ENCODE assay signal across 6 cellular contexts in genomic region chr11:94494200-94494545, GRCh38. TPM values are rescaled to one million over a fixed set of nuclear protein-coding genes. Genes with fewer than 3 reads are reported as not detected.
A peak's percentile ranks its signal among the peaks of the same experiment; 100 is the strongest.
DNase-seq lines count a peak whose midpoint lies in the region; ATAC-seq lines count a peak whose summit lies in the region.

No MANE protein-coding gene starts in this region.

- H3K4me3 Mint-ChIP-seq in stimulated activated effector memory CD8-positive, alpha-beta T cell treated with anti-CD3 and anti-CD28 coated beads, Interleukin-12 subunit alpha, Interleukin-12 subunit beta, amount 100 ng/mL, for 72 hours = peak overlapping the region; percentile 94

- H3K27ac Mint-ChIP-seq in stimulated activated effector memory CD8-positive, alpha-beta T cell treated with anti-CD3 and anti-CD28 coated beads, Interleukin-12 subunit alpha, Interleukin-12 subunit beta, amount 100 ng/mL, for 72 hours = peak overlapping the region; percentile 99

- peaks cover 17% of the 10 kb centered on the region for H3K4me1 Mint-ChIP-seq in stimulated activated effector memory CD8-positive, alpha-beta T cell treated with anti-CD3 and anti-CD28 coated beads, Interleukin-12 subunit alpha, Interleukin-12 subunit beta, amount 100 ng/mL, for 72 hours

- H3K27ac ChIP-seq in esophagus (ENCODE audit: low read depth in 2 of 2, low read length in 1 of 2) = peak overlapping the region; percentile 90 to 91

- H3K36me3 Mint-ChIP-seq in stimulated activated effector memory CD8-positive, alpha-beta T cell treated with anti-CD3 and anti-CD28 coated beads, Interleukin-12 subunit alpha, Interleukin-12 subunit beta, amount 100 ng/mL, for 72 hours = peaks cover 49% of the 10 kb centered on the region

- no peaks in the 10 kb centered on the region for H3K27me3 ChIP-seq in esophagus (ENCODE audit: control insufficient read depth in 1 of 2, insufficient read depth in 2 of 2, low read length in 2 of 2)

- intact Hi-C loops in head of caudate nucleus (cut with DNase I) = no loop called here

- ATAC-seq in stimulated activated effector memory CD8-positive, alpha-beta T cell treated with anti-CD3 and anti-CD28 coated beads, Interleukin-12 subunit alpha, Interleukin-12 subunit beta, amount 100 ng/mL, for 72 hours = peak; percentile 80

- H3K9me3 ChIP-seq in esophagus (ENCODE audit: control insufficient read depth in 2 of 2, insufficient read depth in 1 of 2, low read depth in 1 of 2, low read length in 1 of 2) = no peaks in the 10 kb centered on the region

- peak; percentile 27 for DNase-seq in NCI-H146 (lab: John Stamatoyannopoulos, UW)
- DNase-seq in NCI-H146 treated with DMSO at 0.1 percent for 48 hours (lab: John Stamatoyannopoulos, UW; ENCODE audit: unreplicated experiment) = no peak
- DNase-seq in KG1 (lab: John Stamatoyannopoulos, UW) = peak; percentile 81
- no peak for DNase-seq in stimulated activated effector memory CD8-positive, alpha-beta T cell treated with anti-CD3 and anti-CD28 coated beads, Interleukin-12 subunit alpha, Interleukin-12 subunit beta, amount 100 ng/mL, for 72 hours (ENCODE audit: low spot score in 2 of 2)
- DNase-seq in head of caudate nucleus = no peak

- no peaks in the 10 kb centered on the region for H3K9me3 Mint-ChIP-seq in stimulated activated effector memory CD8-positive, alpha-beta T cell treated with anti-CD3 and anti-CD28 coated beads, Interleukin-12 subunit alpha, Interleukin-12 subunit beta, amount 100 ng/mL, for 72 hours

- peak overlapping the region; percentile 95 to 99 for H3K4me3 ChIP-seq in esophagus (ENCODE audit: low read depth in 1 of 2, low read length in 2 of 2)

- H3K36me3 ChIP-seq in esophagus (ENCODE audit: control insufficient read depth in 2 of 2, insufficient read depth in 2 of 2, low read length in 1 of 2) = peaks cover 4% of the 10 kb centered on the region in 2 donors

- H3K4me1 ChIP-seq in esophagus (ENCODE audit: control insufficient read depth in 2 of 2, insufficient read depth in 2 of 2, low read length in 1 of 2) = no peaks in the 10 kb centered on the region

- WGBS in esophagus, 2 donors = 1% methylated on average over 10 of the region's 10 CpGs

RNA-seq across cellular contexts. Expression of gene ANKRD49, which starts 0.4 kb away (rescaled TPM):
- 10 to 100 TPM; 11.5 to 14.6 TPM for polyA plus RNA-seq in esophagus

RNA-seq across cellular contexts. Expression of gene MRE11, which starts 0.5 kb away (rescaled TPM):
- polyA plus RNA-seq in esophagus = 1 to 10 TPM; 4.4 to 5.2 TPM

RNA-seq across cellular contexts. Expression of gene C11orf97, which starts 18.1 kb away (rescaled TPM):
- not detected for polyA plus RNA-seq in esophagus

RNA-seq across cellular contexts. Expression of gene FUT4, which starts 49.5 kb away (rescaled TPM):
- polyA plus RNA-seq in esophagus = under 1 TPM; 0.61 to 0.75 TPM

Comparison
In these comparisons a context has a peak if more than half of its experiments do, and no peak if none do; other contexts are left out.
1. DNase-seq: peak in NCI-H146 (single experiment) and KG1 (single experiment); none in NCI-H146 treated with DMSO at 0.1 percent for 48 hours (single experiment), stimulated activated effector memory CD8-positive, alpha-beta T cell treated with anti-CD3 and anti-CD28 coated beads, Interleukin-12 subunit alpha, Interleukin-12 subunit beta, amount 100 ng/mL, for 72 hours (0 of 2) and head of caudate nucleus (0 of 42).